24 cellular contexts compared by ENCODE assay signal in the genomic region with DNA sequence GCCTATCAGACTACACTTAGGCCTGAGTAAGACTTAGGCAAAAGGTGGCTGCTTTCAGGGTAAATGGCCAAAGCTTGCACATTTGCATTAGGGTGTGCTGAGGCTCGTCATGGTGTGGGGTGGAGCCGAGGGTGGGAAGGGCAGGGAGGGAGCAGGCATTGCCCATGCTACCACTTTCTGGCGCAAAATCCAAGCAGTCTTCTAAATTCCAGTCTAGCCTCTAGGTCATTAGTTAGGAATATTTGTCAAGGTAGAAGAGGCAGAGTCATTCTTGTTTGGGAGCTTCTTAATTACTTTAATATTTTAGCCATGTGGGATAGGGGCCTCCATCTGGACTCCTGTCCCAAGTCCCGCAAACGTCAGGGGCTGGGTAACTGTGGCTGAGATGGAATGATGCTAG. TPM values are rescaled to one million over a fixed set of nuclear protein-coding genes. Genes with fewer than 3 reads are reported as not detected.
"Had no signal": no experiment of that assay in that cellular context is flagged by ENCODE, and none has a peak within 500 bp of the region (broad histone marks: within the 10 kb centered on the region; RNA-seq: fewer than 3 reads in every experiment).

No MANE protein-coding gene starts in this region.

- H3K4me1 Mint-ChIP-seq: immature natural killer cell; stimulated activated naive B cell treated with anti-CD40 and anti-IgM and Interleukin-4, amounts not matched to agents 10 μg/mL and 1 μg/mL and 100 μg/mL, for 72 hours; stimulated activated naive CD8-positive, alpha-beta T cell treated with anti-CD3 and anti-CD28 coated beads, Interleukin-15, amount 100 ng/mL, for 72 hours had no signal

- H3K4me1 ChIP-seq: psoas muscle, testis, uterus had no signal

- H3K27me3 ChIP-seq: neutrophil, sigmoid colon, testis, tibial nerve, uterus had no signal

- H3K4me3 Mint-ChIP-seq: endodermal cell; immature natural killer cell; naive thymus-derived CD4-positive, alpha-beta T cell; nephron progenitor cell; stimulated activated naive B cell treated with anti-CD40 and anti-IgM and Interleukin-4, amounts not matched to agents 10 μg/mL and 1 μg/mL and 100 μg/mL, for 72 hours; stimulated activated naive CD8-positive, alpha-beta T cell treated with anti-CD3 and anti-CD28 coated beads, Interleukin-15, amount 100 ng/mL, for 72 hours had no signal

- FAIRE-seq: endothelial cell of umbilical vein, keratinocyte had no signal

- ATAC-seq: heart right ventricle; naive thymus-derived CD4-positive, alpha-beta T cell; psoas muscle; stimulated activated naive B cell treated with anti-CD40 and anti-IgM and Interleukin-4, amounts not matched to agents 10 μg/mL and 1 μg/mL and 100 μg/mL, for 72 hours; stimulated activated naive CD8-positive, alpha-beta T cell treated with anti-CD3 and anti-CD28 coated beads, Interleukin-15, amount 100 ng/mL, for 72 hours had no signal

- H3K27ac ChIP-seq: coronary artery, heart right ventricle, left ventricle myocardium inferior, neutrophil, psoas muscle, skin epidermis, testis had no signal

- H3K36me3 ChIP-seq: heart right ventricle, left ventricle myocardium inferior, neutrophil, sigmoid colon, tibial nerve, uterus had no signal

- H3K9me3 ChIP-seq: heart right ventricle, left ventricle myocardium inferior, neutrophil, psoas muscle, sigmoid colon, testis, tibial nerve, uterus had no signal

- H3K9me3 Mint-ChIP-seq: endodermal cell; immature natural killer cell; naive thymus-derived CD4-positive, alpha-beta T cell; nephron progenitor cell; stimulated activated naive B cell treated with anti-CD40 and anti-IgM and Interleukin-4, amounts not matched to agents 10 μg/mL and 1 μg/mL and 100 μg/mL, for 72 hours; stimulated activated naive CD8-positive, alpha-beta T cell treated with anti-CD3 and anti-CD28 coated beads, Interleukin-15, amount 100 ng/mL, for 72 hours had no signal

- H3K27ac Mint-ChIP-seq: immature natural killer cell; naive thymus-derived CD4-positive, alpha-beta T cell; nephron progenitor cell; stimulated activated naive B cell treated with anti-CD40 and anti-IgM and Interleukin-4, amounts not matched to agents 10 μg/mL and 1 μg/mL and 100 μg/mL, for 72 hours had no signal

- H3K4me3 ChIP-seq: coronary artery, heart right ventricle, left ventricle myocardium inferior, psoas muscle, sigmoid colon, skin epidermis, testis, tibial nerve, uterus had no signal

- H3K36me3 Mint-ChIP-seq: immature natural killer cell; naive thymus-derived CD4-positive, alpha-beta T cell; stimulated activated naive B cell treated with anti-CD40 and anti-IgM and Interleukin-4, amounts not matched to agents 10 μg/mL and 1 μg/mL and 100 μg/mL, for 72 hours had no signal

- DNase-seq: effector CD4-positive, alpha-beta T cell; endodermal cell; erythroblast; foreskin melanocyte; heart right ventricle; immature natural killer cell; left cardiac atrium; left ventricle myocardium inferior; naive thymus-derived CD4-positive, alpha-beta T cell; nephron progenitor cell; psoas muscle; sigmoid colon; stimulated activated CD4-positive, alpha-beta T cell treated with anti-CD3 and anti-CD28 coated beads, Interleukin-2, amount 100 ng/mL, for 24 hours; stimulated activated CD4-positive, alpha-beta T cell treated with anti-CD3 and anti-CD28 coated beads, Interleukin-4, amount 100 ng/mL, for 4 hours; stimulated activated naive B cell treated with anti-CD40 and anti-IgM and Interleukin-4, amounts not matched to agents 10 μg/mL and 1 μg/mL and 100 μg/mL, for 72 hours; stimulated activated naive CD8-positive, alpha-beta T cell treated with anti-CD3 and anti-CD28 coated beads, Interleukin-15, amount 100 ng/mL, for 72 hours; testis; uterus had no signal

RNA-seq across cellular contexts. Expression of a gene that starts 28.6 kb away (rescaled TPM):
- total RNA-seq: endothelial cell of umbilical vein had no signal
- polyA plus RNA-seq: keratinocyte; naive thymus-derived CD4-positive, alpha-beta T cell had no signal
